ENCODE assay signal across 1 cellular context in genomic region chr7:22860784-22861482, GRCh38.
TF ChIP-seq lines count a peak whose summit lies in the region.

No MANE protein-coding gene starts in this region.

TF ChIP-seq in H1, 55 proteins besides CTCF, POLR2A, EP300 and RAD21 (continued from another document):
- TF ChIP-seq, protein P1, sequence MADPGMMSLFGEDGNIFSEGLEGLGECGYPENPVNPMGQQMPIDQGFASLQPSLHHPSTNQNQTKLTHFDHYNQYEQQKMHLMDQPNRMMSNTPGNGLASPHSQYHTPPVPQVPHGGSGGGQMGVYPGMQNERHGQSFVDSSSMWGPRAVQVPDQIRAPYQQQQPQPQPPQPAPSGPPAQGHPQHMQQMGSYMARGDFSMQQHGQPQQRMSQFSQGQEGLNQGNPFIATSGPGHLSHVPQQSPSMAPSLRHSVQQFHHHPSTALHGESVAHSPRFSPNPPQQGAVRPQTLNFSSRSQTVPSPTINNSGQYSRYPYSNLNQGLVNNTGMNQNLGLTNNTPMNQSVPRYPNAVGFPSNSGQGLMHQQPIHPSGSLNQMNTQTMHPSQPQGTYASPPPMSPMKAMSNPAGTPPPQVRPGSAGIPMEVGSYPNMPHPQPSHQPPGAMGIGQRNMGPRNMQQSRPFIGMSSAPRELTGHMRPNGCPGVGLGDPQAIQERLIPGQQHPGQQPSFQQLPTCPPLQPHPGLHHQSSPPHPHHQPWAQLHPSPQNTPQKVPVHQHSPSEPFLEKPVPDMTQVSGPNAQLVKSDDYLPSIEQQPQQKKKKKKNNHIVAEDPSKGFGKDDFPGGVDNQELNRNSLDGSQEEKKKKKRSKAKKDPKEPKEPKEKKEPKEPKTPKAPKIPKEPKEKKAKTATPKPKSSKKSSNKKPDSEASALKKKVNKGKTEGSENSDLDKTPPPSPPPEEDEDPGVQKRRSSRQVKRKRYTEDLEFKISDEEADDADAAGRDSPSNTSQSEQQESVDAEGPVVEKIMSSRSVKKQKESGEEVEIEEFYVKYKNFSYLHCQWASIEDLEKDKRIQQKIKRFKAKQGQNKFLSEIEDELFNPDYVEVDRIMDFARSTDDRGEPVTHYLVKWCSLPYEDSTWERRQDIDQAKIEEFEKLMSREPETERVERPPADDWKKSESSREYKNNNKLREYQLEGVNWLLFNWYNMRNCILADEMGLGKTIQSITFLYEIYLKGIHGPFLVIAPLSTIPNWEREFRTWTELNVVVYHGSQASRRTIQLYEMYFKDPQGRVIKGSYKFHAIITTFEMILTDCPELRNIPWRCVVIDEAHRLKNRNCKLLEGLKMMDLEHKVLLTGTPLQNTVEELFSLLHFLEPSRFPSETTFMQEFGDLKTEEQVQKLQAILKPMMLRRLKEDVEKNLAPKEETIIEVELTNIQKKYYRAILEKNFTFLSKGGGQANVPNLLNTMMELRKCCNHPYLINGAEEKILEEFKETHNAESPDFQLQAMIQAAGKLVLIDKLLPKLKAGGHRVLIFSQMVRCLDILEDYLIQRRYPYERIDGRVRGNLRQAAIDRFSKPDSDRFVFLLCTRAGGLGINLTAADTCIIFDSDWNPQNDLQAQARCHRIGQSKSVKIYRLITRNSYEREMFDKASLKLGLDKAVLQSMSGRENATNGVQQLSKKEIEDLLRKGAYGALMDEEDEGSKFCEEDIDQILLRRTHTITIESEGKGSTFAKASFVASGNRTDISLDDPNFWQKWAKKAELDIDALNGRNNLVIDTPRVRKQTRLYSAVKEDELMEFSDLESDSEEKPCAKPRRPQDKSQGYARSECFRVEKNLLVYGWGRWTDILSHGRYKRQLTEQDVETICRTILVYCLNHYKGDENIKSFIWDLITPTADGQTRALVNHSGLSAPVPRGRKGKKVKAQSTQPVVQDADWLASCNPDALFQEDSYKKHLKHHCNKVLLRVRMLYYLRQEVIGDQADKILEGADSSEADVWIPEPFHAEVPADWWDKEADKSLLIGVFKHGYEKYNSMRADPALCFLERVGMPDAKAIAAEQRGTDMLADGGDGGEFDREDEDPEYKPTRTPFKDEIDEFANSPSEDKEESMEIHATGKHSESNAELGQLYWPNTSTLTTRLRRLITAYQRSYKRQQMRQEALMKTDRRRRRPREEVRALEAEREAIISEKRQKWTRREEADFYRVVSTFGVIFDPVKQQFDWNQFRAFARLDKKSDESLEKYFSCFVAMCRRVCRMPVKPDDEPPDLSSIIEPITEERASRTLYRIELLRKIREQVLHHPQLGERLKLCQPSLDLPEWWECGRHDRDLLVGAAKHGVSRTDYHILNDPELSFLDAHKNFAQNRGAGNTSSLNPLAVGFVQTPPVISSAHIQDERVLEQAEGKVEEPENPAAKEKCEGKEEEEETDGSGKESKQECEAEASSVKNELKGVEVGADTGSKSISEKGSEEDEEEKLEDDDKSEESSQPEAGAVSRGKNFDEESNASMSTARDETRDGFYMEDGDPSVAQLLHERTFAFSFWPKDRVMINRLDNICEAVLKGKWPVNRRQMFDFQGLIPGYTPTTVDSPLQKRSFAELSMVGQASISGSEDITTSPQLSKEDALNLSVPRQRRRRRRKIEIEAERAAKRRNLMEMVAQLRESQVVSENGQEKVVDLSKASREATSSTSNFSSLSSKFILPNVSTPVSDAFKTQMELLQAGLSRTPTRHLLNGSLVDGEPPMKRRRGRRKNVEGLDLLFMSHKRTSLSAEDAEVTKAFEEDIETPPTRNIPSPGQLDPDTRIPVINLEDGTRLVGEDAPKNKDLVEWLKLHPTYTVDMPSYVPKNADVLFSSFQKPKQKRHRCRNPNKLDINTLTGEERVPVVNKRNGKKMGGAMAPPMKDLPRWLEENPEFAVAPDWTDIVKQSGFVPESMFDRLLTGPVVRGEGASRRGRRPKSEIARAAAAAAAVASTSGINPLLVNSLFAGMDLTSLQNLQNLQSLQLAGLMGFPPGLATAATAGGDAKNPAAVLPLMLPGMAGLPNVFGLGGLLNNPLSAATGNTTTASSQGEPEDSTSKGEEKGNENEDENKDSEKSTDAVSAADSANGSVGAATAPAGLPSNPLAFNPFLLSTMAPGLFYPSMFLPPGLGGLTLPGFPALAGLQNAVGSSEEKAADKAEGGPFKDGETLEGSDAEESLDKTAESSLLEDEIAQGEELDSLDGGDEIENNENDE (IDR thresholded peaks at IDR 0.05; ENCODE audit: insufficient replicate concordance, low read length), result no peak
- TF ChIP-seq RFX5 (IDR thresholded peaks at IDR 0.05; ENCODE audit: borderline replicate concordance, low read depth, low read length), result no peak
- TF ChIP-seq RBBP5 (IDR thresholded peaks at IDR 0.05; ENCODE audit: borderline replicate concordance, low read depth, low read length), result no peak
- no peak for TF ChIP-seq POU5F1 (IDR thresholded peaks at IDR 0.05; ENCODE audit: low read depth, low read length)
